Comparison of ENCODE assay signal across 26 cellular contexts in genomic region chr14:38225946-38226345, GRCh38. TPM values are rescaled to one million over a fixed set of nuclear protein-coding genes. Genes with fewer than 3 reads are reported as not detected.
DNase-seq lines count a peak whose midpoint lies in the region; ATAC-seq, FAIRE-seq and TF ChIP-seq lines count a peak whose summit lies in the region.
"Had no signal": no experiment of that assay in that cellular context is flagged by ENCODE, and none has a peak within 500 bp of the region (broad histone marks: within the 10 kb centered on the region; RNA-seq: fewer than 3 reads in every experiment).

No MANE protein-coding gene starts in this region.

- no peak overlapping the region for H2BK5ac ChIP-seq in neuronal stem cell (ENCODE audit: low read length)

- TF ChIP-seq CTCF in HepG2 (CRISPR knock-in tag; IDR thresholded peaks at IDR 0.05) (no peak), right lobe of liver (IDR thresholded peaks at IDR 0.05) (no peak), OCI-LY7 (conservative IDR thresholded peaks at IDR 0.05; ENCODE audit: low read length) (no peak)

- no peak overlapping the region for H2BK15ac ChIP-seq in neuronal stem cell (ENCODE audit: low read length)

- H3K79me2 ChIP-seq in HepG2 (ENCODE audit: insufficient read depth, low read length) (no peaks in the 10 kb centered on the region), Karpas-422 (ENCODE audit: low read length) (no peaks in the 10 kb centered on the region), OCI-LY7 (ENCODE audit: insufficient read depth, low read depth, low read length) (no peaks in the 10 kb centered on the region)

- no peak overlapping the region for H3K14ac ChIP-seq in neuronal stem cell (ENCODE audit: low read length)

- no peaks in the 10 kb centered on the region for H3K27me3 ChIP-seq in HepG2 (ENCODE audit: control insufficient read depth in 1 of 2, insufficient read depth in 2 of 2, low read length in 2 of 2)
- no peaks in the 10 kb centered on the region for H3K27me3 ChIP-seq in right lobe of liver
- H3K27me3 ChIP-seq in Karpas-422 (ENCODE audit: low read length): no peaks in the 10 kb centered on the region
- H3K27me3 ChIP-seq in neuronal stem cell (ENCODE audit: control insufficient read depth in 3 of 3, insufficient read depth in 3 of 3, low read depth in 1 of 3, low read length in 3 of 3): no peaks in the 10 kb centered on the region
- H3K27me3 ChIP-seq: BE2C had no signal

- H2AFZ ChIP-seq in HepG2 (ENCODE audit: low read length): no peak overlapping the region
- H2AFZ ChIP-seq in Karpas-422 (ENCODE audit: low read length): peak overlapping the region; percentile 34; the same call in 1 of the 2 replicates
- peak overlapping the region; percentile 38; the same call in 1 of the 2 replicates for H2AFZ ChIP-seq in OCI-LY7 (ENCODE audit: low read length)
- H2AFZ ChIP-seq in neuronal stem cell (ENCODE audit: low read length): no peak overlapping the region

- H3K4me3 ChIP-seq in HepG2 (replicated peaks in 1 of 3; ENCODE audit: insufficient read depth in 1 of 3, low read depth in 2 of 3, low read length in 3 of 3) (no peak overlapping the region), right lobe of liver (no peak overlapping the region), Karpas-422 (ENCODE audit: low read length) (no peak overlapping the region), OCI-LY7 (ENCODE audit: low read depth, low read length, poor library complexity, severe bottlenecking) (no peak overlapping the region), neuronal stem cell (ENCODE audit: low read length in 2 of 2) (no peak overlapping the region)
- H3K4me3 ChIP-seq: HAP-1 had no signal

- BruUV-seq in HepG2 (replicated peaks; lab: Mats Ljungman, UMichigan) (no TSS peak), OCI-LY7 (replicated peaks; lab: Mats Ljungman, UMichigan) (no TSS peak)

- no peak overlapping the region for H3K23ac ChIP-seq in neuronal stem cell (ENCODE audit: low read depth, low read length, poor library complexity)

- H3K36me3 ChIP-seq in HepG2 (replicated peaks in 1 of 2; ENCODE audit: control insufficient read depth in 1 of 2, insufficient read depth in 2 of 2, low read length in 2 of 2) (no peaks in the 10 kb centered on the region), right lobe of liver (no peaks in the 10 kb centered on the region), Karpas-422 (ENCODE audit: insufficient read depth, low read length) (no peaks in the 10 kb centered on the region), OCI-LY7 (ENCODE audit: insufficient read depth, low read length) (no peaks in the 10 kb centered on the region; the same call in 1 of the 2 replicates), neuronal stem cell (replicated peaks in 1 of 2; ENCODE audit: control insufficient read depth in 2 of 2, insufficient read depth in 2 of 2, low read length in 2 of 2) (no peaks in the 10 kb centered on the region)
- H3K36me3 ChIP-seq: BE2C, HAP-1 had no signal

- H3K9me2 ChIP-seq in Karpas-422 (replicated peaks; ENCODE audit: insufficient read depth, low read length): 0 out of 2 replicates have a peak, but pooled peaks cover 3% of the 10 kb centered on the region
- no peaks in the 10 kb centered on the region for H3K9me2 ChIP-seq in OCI-LY7 (ENCODE audit: insufficient read depth, low read length)

- H4K20me1 ChIP-seq in HepG2 (ENCODE audit: insufficient read depth, low read length): no peaks in the 10 kb centered on the region
- no peaks in the 10 kb centered on the region for H4K20me1 ChIP-seq in Karpas-422 (ENCODE audit: insufficient read depth, low read depth, low read length)
- no peaks in the 10 kb centered on the region for H4K20me1 ChIP-seq in OCI-LY7 (ENCODE audit: insufficient read depth, low read length)

- no peak overlapping the region for H3K4ac ChIP-seq in neuronal stem cell (ENCODE audit: low read length)

- POLR2A ChIA-PET in HepG2 (lab: Yijun Ruan, JAX) (no interaction called here), OCI-LY7 (lab: Charles Lee) (interaction anchor here (0.7 kb wide), 1 partner anchor 67 kb away, joined by 4 read pairs; no protein-coding TSS in a partner anchor)

- H3K9me3 ChIP-seq in HepG2 (ENCODE audit: low read length) (no peaks in the 10 kb centered on the region), right lobe of liver (no peaks in the 10 kb centered on the region), Karpas-422 (ENCODE audit: low read length) (no peaks in the 10 kb centered on the region), OCI-LY7 (ENCODE audit: low read length) (peaks cover 3% of the 10 kb centered on the region; the same call in 1 of the 2 replicates), neuronal stem cell (replicated peaks in 1 of 2; ENCODE audit: control insufficient read depth in 2 of 2, insufficient read depth in 1 of 2, low read depth in 1 of 2, low read length in 2 of 2) (no peaks in the 10 kb centered on the region)
- H3K9me3 ChIP-seq: BE2C, HAP-1 had no signal

- no peak overlapping the region for H4K8ac ChIP-seq in neuronal stem cell (ENCODE audit: low read depth, low read length)

- H2AK5ac ChIP-seq in neuronal stem cell (ENCODE audit: low read depth, low read length): no peak overlapping the region

- ATAC-seq in HepG2: no peak
- no peak for ATAC-seq in right lobe of liver

- DNase-seq in HepG2 (ENCODE audit: low spot score) (no peak), right lobe of liver (no peak), Karpas-422 (no peak), OCI-LY7 (ENCODE audit: low spot score) (no peak), neuronal stem cell (ENCODE audit: low spot score) (no peak), SW480 (ENCODE audit: low spot score) (no peak)
- DNase-seq: ACHN; AML-193; BE2C; C1 segment of cervical spinal cord; Calu3; CD4-positive, alpha-beta memory T cell; COR-L47; DMS53; DMS79 treated with DMSO at 0.1 percent for 48 hours; GF-D8; GOT3; HFFc6 had no signal

- no peak for FAIRE-seq in HepG2 (lab: Jason Lieb, UNC)
- FAIRE-seq: A204.1, GM12891, GM18507, H54 had no signal

- TF ChIP-seq EP300 in HepG2 (IDR thresholded peaks at IDR 0.05; ENCODE audit: low read depth in 2 of 2, low read length in 2 of 2): no peak
- TF ChIP-seq EP300 in HepG2 (CRISPR knock-in tag; IDR thresholded peaks at IDR 0.05; ENCODE audit: borderline replicate concordance): no peak

- no peak overlapping the region for H3K27ac ChIP-seq in HepG2 (ENCODE audit: extremely low read length, insufficient read depth, low read length)
- H3K27ac ChIP-seq in right lobe of liver: no peak overlapping the region
- no peak overlapping the region for H3K27ac ChIP-seq in Karpas-422 (ENCODE audit: low read length)
- no peak overlapping the region for H3K27ac ChIP-seq in OCI-LY7 (ENCODE audit: low read depth, low read length, poor library complexity, severe bottlenecking)
- H3K27ac ChIP-seq in neuronal stem cell (replicated peaks; ENCODE audit: low read length): no peak overlapping the region
- H3K27ac ChIP-seq: 22Rv1 had no signal

- no peak overlapping the region for H3K4me2 ChIP-seq in HepG2 (ENCODE audit: low read depth, low read length)
- H3K4me2 ChIP-seq in Karpas-422 (ENCODE audit: low read depth, low read length, poor library complexity, severe bottlenecking): no peak overlapping the region
- no peak overlapping the region for H3K4me2 ChIP-seq in OCI-LY7 (ENCODE audit: low read length)
- no peak overlapping the region for H3K4me2 ChIP-seq in neuronal stem cell (ENCODE audit: insufficient read depth, low read length, poor library complexity, severe bottlenecking)

- H2BK120ac ChIP-seq in neuronal stem cell (ENCODE audit: low read depth, low read length): no peak overlapping the region

- no peaks in the 10 kb centered on the region for H3K4me1 ChIP-seq in HepG2 (ENCODE audit: insufficient read depth, low read length)
- no peaks in the 10 kb centered on the region for H3K4me1 ChIP-seq in right lobe of liver
- H3K4me1 ChIP-seq in Karpas-422 (ENCODE audit: low read length): no peaks in the 10 kb centered on the region
- H3K4me1 ChIP-seq in OCI-LY7 (ENCODE audit: insufficient read depth, low read length, poor library complexity, severe bottlenecking): no peaks in the 10 kb centered on the region
- no peaks in the 10 kb centered on the region for H3K4me1 ChIP-seq in neuronal stem cell (ENCODE audit: control insufficient read depth in 2 of 2, insufficient read depth in 1 of 2, low read depth in 1 of 2, low read length in 2 of 2)
- H3K4me1 ChIP-seq: BE2C, HAP-1 had no signal

- H3K9ac ChIP-seq in HepG2 (ENCODE audit: insufficient read depth, low read depth, low read length) (no peak overlapping the region), Karpas-422 (ENCODE audit: low read length) (no peak overlapping the region), neuronal stem cell (ENCODE audit: low read depth, low read length, poor library complexity) (no peak overlapping the region)

- TF ChIP-seq RAD21 in HepG2 (CRISPR knock-in tag; IDR thresholded peaks at IDR 0.05): no peak

- no peaks in the 10 kb centered on the region for H3K79me1 ChIP-seq in neuronal stem cell (ENCODE audit: low read depth, low read length)

- in situ Hi-C loops in HepG2 (cut with HindIII; ENCODE audit: extremely low pct_ligation_motif_present, low pct_unique_long_range_greater_than_20kb): no loop called here

- TF ChIP-seq POLR2A in HepG2 (IDR thresholded peaks at IDR 0.05; ENCODE audit: insufficient read depth in 1 of 2, low read depth in 2 of 2, low read length in 2 of 2) (no peak), right lobe of liver (IDR thresholded peaks at IDR 0.05) (no peak)

- no peak overlapping the region for H2BK12ac ChIP-seq in neuronal stem cell (ENCODE audit: low read length)

- no peak overlapping the region for H4K91ac ChIP-seq in neuronal stem cell (ENCODE audit: low read depth, low read length, poor library complexity)

- intact Hi-C loops in HepG2 (cut with micrococcal nuclease; ENCODE audit: unreplicated experiment) (no loop called here), right lobe of liver (cut with DNase I) (no loop called here), OCI-LY7 (cut with micrococcal nuclease; ENCODE audit: unreplicated experiment) (no loop called here)

- WGBS in HepG2 (ENCODE audit: low lambda C conversion rate): 2% methylated on average over 2 of the region's 2 CpGs
- WGBS in right lobe of liver (ENCODE audit: insufficient coverage, low coverage, low lambda C conversion rate, missing lambda C conversion rate): 45% methylated on average over 2 of the region's 2 CpGs
- no CpG with 5 or more reads among the region's 2 CpGs for WGBS in neuronal stem cell (ENCODE audit: extremely low coverage in 2 of 2, insufficient read length in 2 of 2, insufficient replicate concordance in 1 of 2), 2 donors

- CTCF ChIA-PET in HepG2 (lab: Yijun Ruan, JAX; ENCODE audit: low intra/inter-chr PET ratio, low total read pairs): no interaction called here
- CTCF ChIA-PET in OCI-LY7 (lab: Charles Lee; ENCODE audit: unreplicated experiment): no interaction called here

- no peak overlapping the region for H3K18ac ChIP-seq in neuronal stem cell (ENCODE audit: low read length)

RNA-seq across cellular contexts. Expression of gene SSTR1, which starts 18.2 kb away (rescaled TPM):
- total RNA-seq in HepG2 (2016; rRNA removed; fragmentation: Illumina TruSeq; extraction: Trizol): 0.04 TPM in 2 replicates
- total RNA-seq in HepG2 (2016; cell fraction: cytosol; rRNA removed; fragmentation: Illumina TruSeq; extraction: Trizol; ENCODE audit: low read depth): not detected in 2 replicates
- 0.02 TPM in 1 of 2 replicates, not detected in the other for total RNA-seq in HepG2 (2016; cell fraction: insoluble cytoplasmic fraction; rRNA removed; fragmentation: Illumina TruSeq; extraction: Trizol)
- total RNA-seq in HepG2 (2016; cell fraction: membrane; rRNA removed; fragmentation: Illumina TruSeq; extraction: Trizol): 0.03 TPM in 1 of 2 replicates, not detected in the other
- total RNA-seq in HepG2 (2016; cell fraction: nucleus; rRNA removed; fragmentation: Illumina TruSeq; extraction: Trizol): not detected in 2 replicates
- polyA plus RNA-seq in HepG2 (2011; rRNA removed): 0.04 and 0.12 TPM in 2 replicates
- polyA plus RNA-seq in HepG2 (2011; cell fraction: cytosol; rRNA removed): 0.03 and 0.08 TPM in 2 replicates
- 0.42 and 0.45 TPM in 2 replicates for polyA plus RNA-seq in HepG2 (2011; cell fraction: nucleus; rRNA removed)
- 0.04 and 0.17 TPM in 2 replicates for polyA plus RNA-seq in HepG2 (2012)
- not detected in 2 replicates for polyA plus RNA-seq in HepG2 (2016; cell fraction: cytosol; fragmentation: Illumina TruSeq; extraction: Trizol; ENCODE audit: low read depth)
- polyA plus RNA-seq in HepG2 (2016; cell fraction: insoluble cytoplasmic fraction; fragmentation: Illumina TruSeq; extraction: Trizol; ENCODE audit: low read depth): 0.04 and 0.09 TPM in 2 replicates
- polyA plus RNA-seq in HepG2 (2016; cell fraction: membrane; fragmentation: Illumina TruSeq; extraction: Trizol; ENCODE audit: low read depth): not detected in 2 replicates
- polyA plus RNA-seq in HepG2 (2016; cell fraction: nucleus; fragmentation: Illumina TruSeq; extraction: Trizol; ENCODE audit: insufficient read depth, low read depth): 0.13 and 0.14 TPM in 2 replicates
- 0.48 and 26.0 TPM in 2 replicates for polyA minus RNA-seq in HepG2 (2011; rRNA and poly(A)+ RNA removed; ENCODE audit: low replicate concordance)
- 0.30 and 0.70 TPM in 2 replicates for polyA minus RNA-seq in HepG2 (2011; cell fraction: cytosol; rRNA and poly(A)+ RNA removed)
- 0.37 and 0.64 TPM in 2 replicates for polyA minus RNA-seq in HepG2 (2011; cell fraction: nucleus; rRNA and poly(A)+ RNA removed)
- total RNA-seq in right lobe of liver: 1 to 10 TPM; 1.6 to 8.0 (median 4.0) TPM
- not detected in 2 replicates for total RNA-seq in Karpas-422 (2014; rRNA removed; shearing (Covaris generic); ENCODE audit: low replicate concordance)
- not detected in 2 replicates for total RNA-seq in OCI-LY7 (2014; rRNA removed; shearing (Covaris generic))
- total RNA-seq in OCI-LY7 (2022): not detected in 2 replicates
- 0.01 TPM for polyA plus RNA-seq in neuronal stem cell (2013, experiment 1 of 2)
- not detected for polyA plus RNA-seq in neuronal stem cell (2013, experiment 2 of 2)
- total RNA-seq: CD4-positive, alpha-beta memory T cell; Daoy; G401 had no signal
- polyA plus RNA-seq: CD4-positive, alpha-beta memory T cell had no signal

RNA-seq across cellular contexts. Expression of gene CLEC14A, which starts 29.9 kb away (rescaled TPM):
- total RNA-seq in HepG2 (2016; rRNA removed; fragmentation: Illumina TruSeq; extraction: Trizol) (not detected in 2 replicates), right lobe of liver (10 to 100 TPM in 1 of 6 experiments, 1 to 10 TPM in 5; 3.2 to 11.6 (median 5.6) TPM), OCI-LY7 (2022) (not detected in 2 replicates)
- not detected in 2 replicates for total RNA-seq in HepG2 (2016; cell fraction: cytosol; rRNA removed; fragmentation: Illumina TruSeq; extraction: Trizol; ENCODE audit: low read depth)
- total RNA-seq in HepG2 (2016; cell fraction: insoluble cytoplasmic fraction; rRNA removed; fragmentation: Illumina TruSeq; extraction: Trizol): not detected in 2 replicates
- total RNA-seq in HepG2 (2016; cell fraction: membrane; rRNA removed; fragmentation: Illumina TruSeq; extraction: Trizol): not detected in 2 replicates
- not detected in 2 replicates for total RNA-seq in HepG2 (2016; cell fraction: nucleus; rRNA removed; fragmentation: Illumina TruSeq; extraction: Trizol)
- polyA plus RNA-seq in HepG2 (2011; rRNA removed): not detected in 2 replicates
- not detected in 2 replicates for polyA plus RNA-seq in HepG2 (2011; cell fraction: cytosol; rRNA removed)
- polyA plus RNA-seq in HepG2 (2011; cell fraction: nucleus; rRNA removed): not detected in 2 replicates
- not detected in 2 replicates for polyA plus RNA-seq in HepG2 (2012)
- not detected in 2 replicates for polyA plus RNA-seq in HepG2 (2016; cell fraction: cytosol; fragmentation: Illumina TruSeq; extraction: Trizol; ENCODE audit: low read depth)
- not detected in 2 replicates for polyA plus RNA-seq in HepG2 (2016; cell fraction: insoluble cytoplasmic fraction; fragmentation: Illumina TruSeq; extraction: Trizol; ENCODE audit: low read depth)
- not detected in 2 replicates for polyA plus RNA-seq in HepG2 (2016; cell fraction: membrane; fragmentation: Illumina TruSeq; extraction: Trizol; ENCODE audit: low read depth)
- polyA plus RNA-seq in HepG2 (2016; cell fraction: nucleus; fragmentation: Illumina TruSeq; extraction: Trizol; ENCODE audit: insufficient read depth, low read depth): not detected in 2 replicates
- polyA minus RNA-seq in HepG2 (2011; rRNA and poly(A)+ RNA removed; ENCODE audit: low replicate concordance): not detected in 2 replicates
- polyA minus RNA-seq in HepG2 (2011; cell fraction: cytosol; rRNA and poly(A)+ RNA removed): not detected in 2 replicates
- polyA minus RNA-seq in HepG2 (2011; cell fraction: nucleus; rRNA and poly(A)+ RNA removed): not detected in 2 replicates
- not detected in 2 replicates for total RNA-seq in Karpas-422 (2014; rRNA removed; shearing (Covaris generic); ENCODE audit: low replicate concordance)
- total RNA-seq in OCI-LY7 (2014; rRNA removed; shearing (Covaris generic)): not detected in 2 replicates
- polyA plus RNA-seq in neuronal stem cell (2013, experiment 1 of 2): 0.11 TPM
- 0.11 TPM for polyA plus RNA-seq in neuronal stem cell (2013, experiment 2 of 2)
- total RNA-seq: Calu3; CD4-positive, alpha-beta memory T cell; Daoy; G401 had no signal
- polyA plus RNA-seq: CD4-positive, alpha-beta memory T cell had no signal

Comparison
In these comparisons a context has a peak if more than half of its experiments do, and no peak if none do; other contexts are left out.
1. H2AFZ ChIP-seq: peak in Karpas-422 (single experiment) and OCI-LY7 (single experiment); none in HepG2 (single experiment) and neuronal stem cell (single experiment).